ENCODE assay signal across 9 cellular contexts in genomic region chr19:13053761-13054604, GRCh38. TPM values are rescaled to one million over a fixed set of nuclear protein-coding genes. Genes with fewer than 3 reads are reported as not detected.
DNase-seq lines count a peak whose midpoint lies in the region; ATAC-seq and TF ChIP-seq lines count a peak whose summit lies in the region.
"Had no signal": no experiment of that assay in that cellular context is flagged by ENCODE, and none has a peak within 500 bp of the region (broad histone marks: within the 10 kb centered on the region; RNA-seq: fewer than 3 reads in every experiment).

No MANE protein-coding gene starts in this region.

- H3K9me3 ChIP-seq in sigmoid colon: no peaks in the 10 kb centered on the region

- no peak for TF ChIP-seq EP300 in sigmoid colon (IDR thresholded peaks at IDR 0.05)

- H3K4me3 ChIP-seq in sigmoid colon: no peak overlapping the region

- ATAC-seq in left ventricle myocardium superior: peak; percentile 71
- ATAC-seq: stimulated activated naive CD8-positive, alpha-beta T cell treated with anti-CD3 and anti-CD28 coated beads, Interleukin-15, Interleukin-2, amounts not matched to agents 100 U/mL and 50 U/mL, for 24 hours had no signal

- peaks cover 0 to 100% (median 97%) of the 10 kb centered on the region in 4 donors for H3K4me1 ChIP-seq in sigmoid colon

- no peaks in the 10 kb centered on the region for H3K27me3 ChIP-seq in sigmoid colon

- no peak for TF ChIP-seq CTCF in sigmoid colon (IDR thresholded peaks at IDR 0.05)

- H3K27ac ChIP-seq in angular gyrus (ENCODE audit: low read depth, low read length) (peak overlapping the region; percentile 80), sigmoid colon (peak overlapping the region; percentile 95 to 99 (median 97))

- WGBS in sigmoid colon, 2 donors: 34 to 54% methylated on average over 16 of the region's 16 CpGs

- H3K36me3 ChIP-seq in sigmoid colon: no peaks in the 10 kb centered on the region

- DNase-seq in GM04504 (ENCODE audit: low read depth) (peak; percentile 93), left ventricle myocardium superior (peak; percentile 96), sigmoid colon (peak; percentile 95), cerebellum (ENCODE audit: low spot score) (no peak), NCI-H2171 (lab: John Stamatoyannopoulos, UW) (no peak), NCI-H2227 treated with DMSO at 0.1 percent for 48 hours (lab: John Stamatoyannopoulos, UW) (no peak), NCI-H1694 treated with DMSO at 0.1 percent for 48 hours (lab: John Stamatoyannopoulos, UW) (no peak)
- DNase-seq: stimulated activated naive CD8-positive, alpha-beta T cell treated with anti-CD3 and anti-CD28 coated beads, Interleukin-15, Interleukin-2, amounts not matched to agents 100 U/mL and 50 U/mL, for 24 hours had no signal

- intact Hi-C loops in left ventricle myocardium superior (cut with micrococcal nuclease): no loop called here
- intact Hi-C loops in sigmoid colon (cut with DNase I): no loop called here

- no peak for TF ChIP-seq POLR2A in sigmoid colon (IDR thresholded peaks at IDR 0.05)

RNA-seq across cellular contexts. Expression of gene LYL1, which starts 48.7 kb away (rescaled TPM):
- total RNA-seq in left ventricle myocardium superior (8.8 TPM), sigmoid colon (10 to 100 TPM; 13.0 to 17.8 (median 15.2) TPM), cerebellum (3.1 TPM)
- 10 to 100 TPM in 1 of 3 donors, 1 to 10 TPM in 2; 3.0 to 18.4 (median 3.7) TPM for polyA plus RNA-seq in sigmoid colon

RNA-seq across cellular contexts. Expression of gene NFIX, which starts 58.7 kb away (rescaled TPM):
- total RNA-seq in left ventricle myocardium superior (171 TPM), sigmoid colon (100 to 1,000 TPM in 1 of 4 donors, 10 to 100 TPM in 3; 44.1 to 104 (median 58.5) TPM), cerebellum (62.8 TPM)
- polyA plus RNA-seq in sigmoid colon: 10 to 100 TPM; 10.6 to 28.2 (median 22.2) TPM

Comparison
In these comparisons a context has a peak if more than half of its experiments do, and no peak if none do; other contexts are left out.
1. DNase-seq: peak in GM04504 (single experiment), left ventricle myocardium superior (single experiment) and sigmoid colon (single experiment); none in cerebellum (single experiment), NCI-H2171 (single experiment), NCI-H2227 treated with DMSO at 0.1 percent for 48 hours (single experiment) and NCI-H1694 treated with DMSO at 0.1 percent for 48 hours (single experiment).